9 cellular contexts compared by ENCODE assay signal in the genomic region with DNA sequence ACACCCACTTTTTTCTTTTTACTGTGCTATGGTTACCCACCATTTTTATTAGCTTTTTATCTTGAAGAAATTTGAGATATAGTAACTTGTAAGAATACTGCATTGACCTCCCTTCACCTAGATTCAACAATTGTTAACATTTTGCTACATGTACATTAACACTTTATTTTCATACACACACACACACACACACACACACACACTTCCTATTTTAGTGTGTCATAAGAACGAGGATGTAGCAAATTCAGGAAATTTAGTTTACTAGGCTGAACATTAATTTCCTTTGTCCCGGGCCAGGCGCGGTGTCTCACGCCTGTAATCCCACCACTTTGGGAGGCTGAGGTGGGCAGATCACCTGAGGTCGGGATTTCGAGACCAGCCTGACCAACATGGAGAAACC. TPM values are rescaled to one million over a fixed set of nuclear protein-coding genes. Genes with fewer than 3 reads are reported as not detected.
A peak's percentile ranks its signal among the peaks of the same experiment; 100 is the strongest.
DNase-seq lines count a peak whose midpoint lies in the region; ATAC-seq, FAIRE-seq and TF ChIP-seq lines count a peak whose summit lies in the region.
"Had no signal": no experiment of that assay in that cellular context is flagged by ENCODE, and none has a peak within 500 bp of the region (broad histone marks: within the 10 kb centered on the region; RNA-seq: fewer than 3 reads in every experiment).

No MANE protein-coding gene starts in this region.

- no peaks in the 10 kb centered on the region for H3K27me3 Mint-ChIP-seq in activated T-cell treated with anti-CD3 and anti-CD28 coated beads, Interleukin-2, amount 50 U/mL, for 72 hours (ENCODE audit: low read depth)

- H3K36me3 ChIP-seq in kidney (ENCODE audit: control insufficient read depth in 1 of 2, insufficient read depth in 2 of 2, low read length in 2 of 2) (no peaks in the 10 kb centered on the region), tibial artery (peaks cover 0 to 10% (median 0%) of the 10 kb centered on the region in 3 donors)

- ATAC-seq in activated T-cell treated with anti-CD3 and anti-CD28 coated beads, Interleukin-2, amount 50 U/mL, for 72 hours (replicated peaks in 1 of 2): no peak

- H3K27ac ChIP-seq in kidney (ENCODE audit: low read depth in 2 of 2, low read length in 2 of 2) (no peak overlapping the region), tibial artery (peak overlapping the region; percentile 93 to 98)

- TF ChIP-seq CTCF in WI38 (IDR thresholded peaks at IDR 0.05; ENCODE audit: low read depth, low read length) (no peak), kidney (IDR thresholded peaks at IDR 0.05; ENCODE audit: borderline replicate concordance, extremely low read depth, insufficient read depth) (no peak), tibial artery (IDR thresholded peaks at IDR 0.05) (no peak)

- no peaks in the 10 kb centered on the region for H3K27me3 ChIP-seq in tibial artery

- peak overlapping the region; percentile 94 to 99 for H3K4me3 Mint-ChIP-seq in activated T-cell treated with anti-CD3 and anti-CD28 coated beads, Interleukin-2, amount 50 U/mL, for 72 hours

- H3K9me3 ChIP-seq in kidney (ENCODE audit: control insufficient read depth in 1 of 2, low read length in 2 of 2) (no peaks in the 10 kb centered on the region), tibial artery (no peaks in the 10 kb centered on the region)

- peaks cover 14% of the 10 kb centered on the region for H3K4me1 Mint-ChIP-seq in activated T-cell treated with anti-CD3 and anti-CD28 coated beads, Interleukin-2, amount 50 U/mL, for 72 hours (ENCODE audit: low read depth)

- intact Hi-C loops in kidney (cut with DNase I) (no loop called here), tibial artery (cut with DNase I; ENCODE audit: low total_unique reads) (loop anchor here (10.0 kb wide), 1 partner anchor 75 kb away; no protein-coding TSS in a partner anchor)

- no peaks in the 10 kb centered on the region for H3K9me3 Mint-ChIP-seq in activated T-cell treated with anti-CD3 and anti-CD28 coated beads, Interleukin-2, amount 50 U/mL, for 72 hours

- H3K4me3 ChIP-seq in WI38 (ENCODE audit: low read depth, low read length) (peak overlapping the region; percentile 100; the same call in 1 of the 2 replicates), kidney (ENCODE audit: low read length in 2 of 2) (peak overlapping the region in 1 of 2 donors; percentile 100), tibial artery (peak overlapping the region in 1 of 2 donors; percentile 100)

- FAIRE-seq in kidney (lab: Jason Lieb, UNC): no peak

- peaks cover 0 to 1% of the 10 kb centered on the region in 2 donors for H3K36me3 Mint-ChIP-seq in activated T-cell treated with anti-CD3 and anti-CD28 coated beads, Interleukin-2, amount 50 U/mL, for 72 hours (ENCODE audit: insufficient read depth in 2 of 2)

- no peak overlapping the region for H3K9ac ChIP-seq in kidney (ENCODE audit: low read length in 2 of 2)

- H3K27ac Mint-ChIP-seq in activated T-cell treated with anti-CD3 and anti-CD28 coated beads, Interleukin-2, amount 50 U/mL, for 72 hours: peak overlapping the region; percentile 84

- DNase-seq in activated T-cell treated with anti-CD3 and anti-CD28 coated beads, Interleukin-2, amount 50 U/mL, for 72 hours: no peak
- DNase-seq in activated T-cell treated with anti-CD3 and anti-CD28 coated beads, Interleukin-2, amount 50 U/mL, for 48 hours: no peak
- DNase-seq in kidney (peak; percentile 21), tibial artery (no peak), HPDE6-E6E7 (ENCODE audit: extremely low spot score) (no peak), T1000 (lab: John Stamatoyannopoulos, UW) (no peak)
- DNase-seq in stimulated activated CD8-positive, alpha-beta memory T cell treated with anti-CD3 and anti-CD28 coated beads, Interleukin-4, amount 100 ng/mL, for 48 hours: no peak
- DNase-seq: SHP77 had no signal

- H3K4me1 ChIP-seq in kidney (ENCODE audit: control insufficient read depth in 1 of 2, insufficient read depth in 1 of 2, low read depth in 1 of 2, low read length in 2 of 2) (peaks cover 0 to 14% of the 10 kb centered on the region in 2 donors), tibial artery (peaks cover 9 to 40% (median 27%) of the 10 kb centered on the region in 4 donors)

RNA-seq across cellular contexts. Expression of gene ATP6V1E1, which starts 1.1 kb away (rescaled TPM):
- 10 to 100 TPM; 83.4 to 89.5 TPM for total RNA-seq in activated T-cell treated with anti-CD3 and anti-CD28 coated beads, Interleukin-2, amount 50 U/mL, for 72 hours
- 138 TPM for total RNA-seq in kidney
- 443 TPM for polyA plus RNA-seq in kidney (ENCODE audit: insufficient read depth, low read depth, low replicate concordance)

RNA-seq across cellular contexts. Expression of gene BCL2L13, which starts 8.9 kb away (rescaled TPM):
- total RNA-seq in activated T-cell treated with anti-CD3 and anti-CD28 coated beads, Interleukin-2, amount 50 U/mL, for 72 hours: 10 to 100 TPM; 42.1 to 46.9 TPM
- total RNA-seq in kidney: 50.5 TPM
- 43.8 TPM for polyA plus RNA-seq in kidney (ENCODE audit: insufficient read depth, low read depth, low replicate concordance)

Comparison
In these comparisons a context has a peak if more than half of its experiments do, and no peak if none do; other contexts are left out.
1. H3K27ac ChIP-seq: peak in tibial artery (2 of 2); none in kidney (0 of 2).